9 cellular contexts compared by ENCODE assay signal in genomic region chr7:22885824-22886255, GRCh38.
DNase-seq lines count a peak whose midpoint lies in the region; ATAC-seq and TF ChIP-seq lines count a peak whose summit lies in the region.
"Had no signal": no experiment of that assay in that cellular context is flagged by ENCODE, and none has a peak within 500 bp of the region (broad histone marks: within the 10 kb centered on the region; RNA-seq: fewer than 3 reads in every experiment).

No MANE protein-coding gene starts in this region.

- TF ChIP-seq EP300 in suprapubic skin (IDR thresholded peaks at IDR 0.05), result no peak

- CTCF ChIA-PET in HEK293T (lab: Yijun Ruan, JAX), result interaction anchor here (0.6 kb wide), 1 partner anchor 21 kb away, joined by 3 read pairs; no protein-coding TSS in a partner anchor

- no peaks in the 10 kb centered on the region for H3K79me2 ChIP-seq in osteoblast (ENCODE audit: insufficient read depth, low read length)

- H3K4me1 ChIP-seq in osteoblast (ENCODE audit: insufficient read depth, low read length), result no peaks in the 10 kb centered on the region
- H3K4me1 ChIP-seq in suprapubic skin, result no peaks in the 10 kb centered on the region

- DNase-seq in NCI-H2171 (lab: John Stamatoyannopoulos, UW), result peak; percentile 21
- peak; percentile 68 for DNase-seq in activated CD8-positive, alpha-beta memory T cell treated with anti-CD3 and anti-CD28 coated beads, Interleukin-2, amount 50 U/mL, for 48 hours
- peak; percentile 47 to 60 (median 50) for DNase-seq in stimulated activated CD4-positive, alpha-beta T cell treated with anti-CD3 and anti-CD28 coated beads, Interleukin-12 subunit alpha, Interleukin-12 subunit beta, amount 100 ng/mL, for 48 hours (ENCODE audit: low read depth in 2 of 3, low spot score in 1 of 3)
- DNase-seq in osteoblast (ENCODE audit: insufficient read length, low spot score, missing footprints), result no peak
- no peak for DNase-seq in suprapubic skin (ENCODE audit: low spot score in 2 of 2)
- DNase-seq in HEK293T (ENCODE audit: extremely low spot score), result no peak
- DNase-seq: left cardiac atrium had no signal

- H3K4me3 ChIP-seq in osteoblast (ENCODE audit: insufficient read depth, low read length) (no peak overlapping the region), suprapubic skin (no peak overlapping the region)

- no peak overlapping the region for H3K4me2 ChIP-seq in osteoblast (ENCODE audit: insufficient read depth, low read length)

- H3K9me3 ChIP-seq in osteoblast (ENCODE audit: low read depth, low read length) (no peaks in the 10 kb centered on the region), suprapubic skin (no peaks in the 10 kb centered on the region)

- 0% methylated on average over 1 of the region's 1 CpG for WGBS in suprapubic skin

- H3K36me3 ChIP-seq in osteoblast (ENCODE audit: insufficient read depth, low read length), result no peaks in the 10 kb centered on the region
- H3K36me3 ChIP-seq in suprapubic skin, result no peaks in the 10 kb centered on the region

- H3K27ac ChIP-seq in osteoblast (ENCODE audit: low read depth, low read length), result no peak overlapping the region
- H3K27ac ChIP-seq in suprapubic skin, result no peak overlapping the region

- peak; percentile 22 for TF ChIP-seq POLR2A in GM18526 (IDR thresholded peaks at IDR 0.05; ENCODE audit: extremely low read depth, insufficient read length)
- TF ChIP-seq POLR2A in suprapubic skin (IDR thresholded peaks at IDR 0.05), result no peak

- POLR2A ChIA-PET in HEK293T (lab: Yijun Ruan, JAX), result no interaction called here

- ATAC-seq in HG02759 (IDR thresholded peaks at IDR 0.05; ENCODE audit: unreplicated experiment), result peak; percentile 86

- H4K20me1 ChIP-seq in osteoblast (ENCODE audit: insufficient read depth, low read length), result no peaks in the 10 kb centered on the region

- H2AFZ ChIP-seq in osteoblast (ENCODE audit: low read length), result no peak overlapping the region

- H3K27me3 ChIP-seq in osteoblast (ENCODE audit: insufficient read depth, low read length) (no peaks in the 10 kb centered on the region), suprapubic skin (no peaks in the 10 kb centered on the region)

- TF ChIP-seq CTCF in osteoblast (IDR thresholded peaks at IDR 0.05; ENCODE audit: extremely low read depth, low read depth, low read length), result no peak
- TF ChIP-seq CTCF in suprapubic skin (IDR thresholded peaks at IDR 0.05), result no peak

TF ChIP-seq in HEK293T, 16 proteins besides CTCF, POLR2A, EP300 and RAD21:
- TF ChIP-seq ELF4 (IDR thresholded peaks at IDR 0.05), result no peak
- TF ChIP-seq ARNT (IDR thresholded peaks at IDR 0.05), result no peak
- TF ChIP-seq PKNOX1 (IDR thresholded peaks at IDR 0.05), result no peak

Comparison
In these comparisons a context has a peak if more than half of its experiments do, and no peak if none do; other contexts are left out.
1. DNase-seq: peak in NCI-H2171 (single experiment), activated CD8-positive, alpha-beta memory T cell treated with anti-CD3 and anti-CD28 coated beads, Interleukin-2, amount 50 U/mL, for 48 hours (single experiment) and stimulated activated CD4-positive, alpha-beta T cell treated with anti-CD3 and anti-CD28 coated beads, Interleukin-12 subunit alpha, Interleukin-12 subunit beta, amount 100 ng/mL, for 48 hours (3 of 3); none in osteoblast (single experiment), suprapubic skin (0 of 2) and HEK293T (single experiment).